15 cellular contexts compared by ENCODE assay signal in genomic region chr10:77301305-77301730, GRCh38.
DNase-seq lines count a peak whose midpoint lies in the region; ATAC-seq and TF ChIP-seq lines count a peak whose summit lies in the region.
"Had no signal": no experiment of that assay in that cellular context is flagged by ENCODE, and none has a peak within 500 bp of the region (broad histone marks: within the 10 kb centered on the region; RNA-seq: fewer than 3 reads in every experiment).

No MANE protein-coding gene starts in this region.

- peaks cover 12% of the 10 kb centered on the region for H3K4me1 ChIP-seq in adipocyte (ENCODE audit: control insufficient read depth, insufficient read depth, low read length)
- H3K4me1 ChIP-seq: left ventricle myocardium inferior had no signal

- H3K9me3 ChIP-seq in adipocyte (ENCODE audit: control insufficient read depth, low read length) = no peaks in the 10 kb centered on the region
- H3K9me3 ChIP-seq: left ventricle myocardium inferior had no signal

- H3K27me3 Mint-ChIP-seq in stimulated activated naive CD8-positive, alpha-beta T cell treated with anti-CD3 and anti-CD28 coated beads, Interleukin-15, amount 100 ng/mL, for 72 hours = no peaks in the 10 kb centered on the region
- H3K27me3 Mint-ChIP-seq: activated naive CD8-positive, alpha-beta T cell treated with anti-CD3 and anti-CD28 coated beads, Interleukin-2, amount 10 ng/mL, durations not matched to agents 7 days and 5 days had no signal

- no peak overlapping the region for H3K4me3 Mint-ChIP-seq in stimulated activated naive CD8-positive, alpha-beta T cell treated with anti-CD3 and anti-CD28 coated beads, Interleukin-15, amount 100 ng/mL, for 72 hours
- H3K4me3 Mint-ChIP-seq: activated naive CD8-positive, alpha-beta T cell treated with anti-CD3 and anti-CD28 coated beads, Interleukin-2, amount 10 ng/mL, durations not matched to agents 7 days and 5 days; T-helper 2 cell treated with Interferon-gamma antibody and Interleukin-4, amounts not matched to agents 5 μg/mL and 100 μg/mL, for 36 hours had no signal

- H3K4me3 ChIP-seq in adipocyte (ENCODE audit: low read length) (no peak overlapping the region), fibroblast of the aortic adventitia (ENCODE audit: low read depth, low read length) (no peak overlapping the region)
- H3K4me3 ChIP-seq: left ventricle myocardium inferior had no signal

- no peak for TF ChIP-seq CTCF in fibroblast of the aortic adventitia (IDR thresholded peaks at IDR 0.05; ENCODE audit: insufficient read depth, low read length)
- no peak for TF ChIP-seq CTCF in GM13976 (IDR thresholded peaks at IDR 0.05; ENCODE audit: borderline replicate concordance, control extremely low read depth, extremely low read depth, insufficient read depth, missing control alignments)

- H3K27ac Mint-ChIP-seq in stimulated activated naive CD8-positive, alpha-beta T cell treated with anti-CD3 and anti-CD28 coated beads, Interleukin-15, amount 100 ng/mL, for 72 hours = no peak overlapping the region
- no peak overlapping the region for H3K27ac Mint-ChIP-seq in activated naive CD4-positive, alpha-beta T cell treated with anti-CD3 and anti-CD28 coated beads, Interleukin-2, amount 50 U/mL, for 72 hours
- H3K27ac Mint-ChIP-seq: activated naive CD8-positive, alpha-beta T cell treated with anti-CD3 and anti-CD28 coated beads, Interleukin-2, amount 10 ng/mL, durations not matched to agents 7 days and 5 days; T-helper 2 cell treated with Interferon-gamma antibody and Interleukin-4, amounts not matched to agents 5 μg/mL and 100 μg/mL, for 36 hours had no signal

- H3K36me3 ChIP-seq in adipocyte (ENCODE audit: control insufficient read depth, insufficient read depth, low read length, severe bottlenecking) = no peaks in the 10 kb centered on the region
- H3K36me3 ChIP-seq: left ventricle myocardium inferior had no signal

- peak; percentile 46 for ATAC-seq in stimulated activated naive CD8-positive, alpha-beta T cell treated with anti-CD3 and anti-CD28 coated beads, Interleukin-15, Interleukin-2, amounts not matched to agents 100 U/mL and 50 U/mL, for 24 hours
- no peak for ATAC-seq in stimulated activated naive CD8-positive, alpha-beta T cell treated with anti-CD3 and anti-CD28 coated beads, Interleukin-15, amount 100 ng/mL, for 72 hours
- ATAC-seq in GM18520 (IDR thresholded peaks at IDR 0.05; ENCODE audit: unreplicated experiment) = no peak
- ATAC-seq in activated naive CD4-positive, alpha-beta T cell treated with anti-CD3 and anti-CD28 coated beads, Interleukin-2, amount 50 U/mL, for 72 hours = no peak

- in situ Hi-C loops in GM13976 (cut with MboI; ENCODE audit: low sequenced_read_pairs, unreplicated experiment) = no loop called here

- DNase-seq in stimulated activated naive CD8-positive, alpha-beta T cell treated with anti-CD3 and anti-CD28 coated beads, Interleukin-15, Interleukin-2, amounts not matched to agents 100 U/mL and 50 U/mL, for 24 hours = no peak
- no peak for DNase-seq in stimulated activated naive CD8-positive, alpha-beta T cell treated with anti-CD3 and anti-CD28 coated beads, Interleukin-15, amount 100 ng/mL, for 72 hours
- peak; percentile 68 for DNase-seq in adipocyte (ENCODE audit: low read depth)
- peak; percentile 79 for DNase-seq in fibroblast of the aortic adventitia (ENCODE audit: low read depth)
- no peak for DNase-seq in DMS153 treated with DMSO at 0.1 percent for 48 hours (lab: John Stamatoyannopoulos, UW; ENCODE audit: unreplicated experiment)
- no peak for DNase-seq in GM13976 (ENCODE audit: low spot score)
- DNase-seq in activated naive CD4-positive, alpha-beta T cell treated with anti-CD3 and anti-CD28 coated beads, Interleukin-2, amount 50 U/mL, for 72 hours (ENCODE audit: low spot score in 2 of 2) = no peak
- DNase-seq: activated CD4-positive, alpha-beta T cell treated with anti-CD3 and anti-CD28 coated beads for 48 hours; activated naive CD8-positive, alpha-beta T cell treated with anti-CD3 and anti-CD28 coated beads, Interleukin-2, amount 10 ng/mL, durations not matched to agents 7 days and 5 days; activated T-cell treated with anti-CD3 and anti-CD28 coated beads, Interleukin-2, amount 50 U/mL, for 1 hour; erythroblast; left ventricle myocardium inferior; posterior cingulate gyrus had no signal

- peaks cover 4 to 7% of the 10 kb centered on the region in 2 donors for H3K9me3 Mint-ChIP-seq in stimulated activated naive CD8-positive, alpha-beta T cell treated with anti-CD3 and anti-CD28 coated beads, Interleukin-15, amount 100 ng/mL, for 72 hours
- H3K9me3 Mint-ChIP-seq in activated naive CD4-positive, alpha-beta T cell treated with anti-CD3 and anti-CD28 coated beads, Interleukin-2, amount 50 U/mL, for 72 hours = peaks cover 5 to 12% of the 10 kb centered on the region in 2 donors

- H3K36me3 Mint-ChIP-seq in activated naive CD4-positive, alpha-beta T cell treated with anti-CD3 and anti-CD28 coated beads, Interleukin-2, amount 50 U/mL, for 72 hours = no peaks in the 10 kb centered on the region

- no peaks in the 10 kb centered on the region for H3K27me3 ChIP-seq in adipocyte (replicated peaks; ENCODE audit: control insufficient read depth, insufficient read depth, low read length)

- H3K4me1 Mint-ChIP-seq in stimulated activated naive CD8-positive, alpha-beta T cell treated with anti-CD3 and anti-CD28 coated beads, Interleukin-15, amount 100 ng/mL, for 72 hours = peaks cover 6% of the 10 kb centered on the region
- H3K4me1 Mint-ChIP-seq: activated naive CD8-positive, alpha-beta T cell treated with anti-CD3 and anti-CD28 coated beads, Interleukin-2, amount 10 ng/mL, durations not matched to agents 7 days and 5 days had no signal

- no peak overlapping the region for H3K9ac ChIP-seq in adipocyte (ENCODE audit: low read length)

Comparison
In these comparisons a context has a peak if more than half of its experiments do, and no peak if none do; other contexts are left out.
1. DNase-seq: peak in adipocyte (single experiment) and fibroblast of the aortic adventitia (single experiment); none in stimulated activated naive CD8-positive, alpha-beta T cell treated with anti-CD3 and anti-CD28 coated beads, Interleukin-15, Interleukin-2, amounts not matched to agents 100 U/mL and 50 U/mL, for 24 hours (single experiment), stimulated activated naive CD8-positive, alpha-beta T cell treated with anti-CD3 and anti-CD28 coated beads, Interleukin-15, amount 100 ng/mL, for 72 hours (0 of 2), DMS153 treated with DMSO at 0.1 percent for 48 hours (single experiment), GM13976 (single experiment) and activated naive CD4-positive, alpha-beta T cell treated with anti-CD3 and anti-CD28 coated beads, Interleukin-2, amount 50 U/mL, for 72 hours (0 of 2).